Comparison of ENCODE assay signal across 9 cellular contexts in the genomic region with DNA sequence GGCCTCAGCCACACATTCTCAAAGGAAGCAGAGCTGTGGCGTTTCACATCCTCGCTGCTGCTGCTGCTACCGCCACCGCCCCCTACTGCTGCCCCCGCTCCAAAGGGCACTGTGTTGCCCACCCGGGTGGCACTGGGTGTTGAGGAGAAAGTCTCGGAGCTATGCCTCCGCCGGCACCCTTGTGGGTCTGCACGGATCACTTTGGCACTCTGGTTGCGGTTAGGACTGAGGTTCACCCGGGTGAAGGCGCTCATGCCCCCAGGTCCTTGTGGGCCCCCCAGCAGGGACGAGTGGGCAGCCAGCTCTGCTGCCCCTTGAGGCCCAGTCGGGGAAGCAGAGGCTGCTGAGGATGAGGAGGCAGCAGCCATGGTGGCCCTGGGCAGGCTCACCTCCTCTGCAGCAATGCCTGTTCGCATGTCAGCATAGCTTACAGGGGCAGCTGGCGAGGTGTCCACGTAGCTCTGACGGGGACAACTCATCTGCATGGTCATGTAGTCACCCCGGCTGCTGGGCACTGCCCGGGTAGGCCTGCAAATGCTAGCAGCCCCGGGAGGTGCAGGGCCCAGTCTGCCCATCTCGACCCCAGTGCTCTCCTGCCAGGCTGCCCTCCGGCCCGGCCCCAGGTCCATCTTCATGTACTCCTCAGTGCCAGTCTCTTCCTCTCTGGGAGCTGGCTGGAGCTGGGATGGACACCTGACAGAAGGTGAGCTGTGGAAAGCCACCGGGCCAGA. TPM values are rescaled to one million over a fixed set of nuclear protein-coding genes. Genes with fewer than 3 reads are reported as not detected.
DNase-seq lines count a peak whose midpoint lies in the region; ATAC-seq and TF ChIP-seq lines count a peak whose summit lies in the region.
"Had no signal": no experiment of that assay in that cellular context is flagged by ENCODE, and none has a peak within 500 bp of the region (broad histone marks: within the 10 kb centered on the region; RNA-seq: fewer than 3 reads in every experiment).

No MANE protein-coding gene starts in this region.

- H3K4ac ChIP-seq in mesendoderm (ENCODE audit: low read depth, low read length) = no peak overlapping the region

- no peak overlapping the region for H2BK15ac ChIP-seq in mesendoderm (replicated peaks; ENCODE audit: low read depth)

- H3K27ac ChIP-seq in SK-N-SH (ENCODE audit: low read depth in 2 of 2, low read length in 1 of 2) (no peak overlapping the region), colonic mucosa (peak overlapping the region; percentile 83), mesendoderm (ENCODE audit: low read depth, low read length) (no peak overlapping the region), urinary bladder (ENCODE audit: low read depth) (peak overlapping the region; percentile 71)

- no peak overlapping the region for H2BK5ac ChIP-seq in mesendoderm (ENCODE audit: low read length)

- no peaks in the 10 kb centered on the region for H3F3A ChIP-seq in SK-N-SH (replicated peaks; ENCODE audit: insufficient read depth)

- H3K4me3 ChIP-seq in SK-N-SH (ENCODE audit: low read depth in 2 of 2, low read length in 1 of 2) (peak overlapping the region; percentile 26 to 74; a peak in 3 of 4 replicates), colonic mucosa (peak overlapping the region; percentile 25), mesendoderm (ENCODE audit: low read length) (no peak overlapping the region), urinary bladder (ENCODE audit: low read depth, low read length) (peak overlapping the region; percentile 81)

- peak; percentile 14 for DNase-seq in SK-N-SH
- no peak for DNase-seq in colonic mucosa
- DNase-seq in mesendoderm = no peak
- no peak for DNase-seq in AG08395 (ENCODE audit: low spot score)
- DNase-seq in superior temporal gyrus (ENCODE audit: extremely low spot score) = no peak
- no peak for DNase-seq in ureter (ENCODE audit: low spot score)
- DNase-seq: NCI-H1048 had no signal

- H3K9me2 ChIP-seq in SK-N-SH = no peaks in the 10 kb centered on the region

- no peak for ATAC-seq in SK-N-SH treated with all-trans-retinoic acid at 6 μM for 48 hours

- 89% methylated on average over 13 of the region's 26 CpGs for WGBS in SK-N-SH (ENCODE audit: low lambda C conversion rate)
- WGBS in mesendoderm (ENCODE audit: extremely low coverage, insufficient coverage, low lambda C conversion rate) = no CpG with 5 or more reads among the region's 26 CpGs
- WGBS in urinary bladder = 29% methylated on average over 26 of the region's 26 CpGs

- H3K18ac ChIP-seq in mesendoderm (ENCODE audit: low read length) = no peak overlapping the region

- H3K27me3 ChIP-seq in SK-N-SH (ENCODE audit: insufficient read depth) = no peaks in the 10 kb centered on the region
- no peaks in the 10 kb centered on the region for H3K27me3 ChIP-seq in colonic mucosa
- H3K27me3 ChIP-seq in mesendoderm (ENCODE audit: insufficient read depth, low read length, poor library complexity) = no peaks in the 10 kb centered on the region

- no peak overlapping the region for H4K5ac ChIP-seq in mesendoderm (ENCODE audit: low read length)

- peak overlapping the region; percentile 85; the same call in 1 of the 2 replicates for H3K4me2 ChIP-seq in SK-N-SH
- peak overlapping the region; percentile 24 for H3K4me2 ChIP-seq in mesendoderm (ENCODE audit: low read length)

- H3K9me3 ChIP-seq in SK-N-SH (no peaks in the 10 kb centered on the region), colonic mucosa (no peaks in the 10 kb centered on the region)

- no peak overlapping the region for H2AK5ac ChIP-seq in mesendoderm (ENCODE audit: low read length)

- TF ChIP-seq CTCF in SK-N-SH (IDR thresholded peaks at IDR 0.05) (no peak), colonic mucosa (IDR thresholded peaks at IDR 0.05) (no peak)

- peak overlapping the region; percentile 66 for H3K56ac ChIP-seq in mesendoderm (ENCODE audit: low read length)

- intact Hi-C loops in colonic mucosa (cut with DNase I) = loop anchor here (10.0 kb wide), 2 partner anchors 141 to 351 kb away; no protein-coding TSS in a partner anchor

- H3K9ac ChIP-seq in SK-N-SH (no peak overlapping the region), colonic mucosa (ENCODE audit: low read depth in 2 of 2, low read length in 2 of 2) (peak overlapping the region; percentile 36 to 48), mesendoderm (ENCODE audit: low read length) (peak overlapping the region; percentile 23)

- peaks cover 9% of the 10 kb centered on the region for H3K79me1 ChIP-seq in mesendoderm (ENCODE audit: low read length)

- H3K36me3 ChIP-seq in SK-N-SH (replicated peaks in 1 of 2; ENCODE audit: control insufficient read depth in 1 of 2, insufficient read depth in 2 of 2, low read length in 1 of 2) (peaks cover 0 to 34% of the 10 kb centered on the region in 2 experiments), colonic mucosa (no peaks in the 10 kb centered on the region), mesendoderm (ENCODE audit: control insufficient read depth, insufficient read depth, low read length) (peaks cover 2% of the 10 kb centered on the region), urinary bladder (ENCODE audit: insufficient read depth) (peaks cover 4% of the 10 kb centered on the region)

- TF ChIP-seq RAD21 in SK-N-SH (IDR thresholded peaks at IDR 0.05; ENCODE audit: low read length) = no peak

- CTCF ChIA-PET in SK-N-SH (lab: Yijun Ruan, JAX) = interaction anchor here (1.2 to 1.6 kb wide), 2 partner anchors 190 to 580 kb away, joined by 4 to 5 read pairs; no protein-coding TSS in a partner anchor

- H2AFZ ChIP-seq in SK-N-SH (ENCODE audit: low read depth) = no peak overlapping the region

- POLR2A ChIA-PET in SK-N-SH (lab: Yijun Ruan, JAX) = no interaction called here

- peak overlapping the region; percentile 1 for H3K23ac ChIP-seq in mesendoderm (ENCODE audit: low read length)

- H3K4me1 ChIP-seq in SK-N-SH (ENCODE audit: control insufficient read depth in 1 of 2, insufficient read depth in 2 of 2, low read depth in 1 of 2, low read length in 1 of 2) = peaks cover 18 to 29% of the 10 kb centered on the region in 2 experiments
- H3K4me1 ChIP-seq in colonic mucosa = no peaks in the 10 kb centered on the region
- peaks cover 8% of the 10 kb centered on the region for H3K4me1 ChIP-seq in mesendoderm (ENCODE audit: control insufficient read depth, low read depth, low read length)
- H3K4me1 ChIP-seq in urinary bladder (ENCODE audit: insufficient read depth) = no peaks in the 10 kb centered on the region

- H4K8ac ChIP-seq in mesendoderm (ENCODE audit: low read depth, low read length) = no peak overlapping the region

- TF ChIP-seq EP300 in SK-N-SH (IDR thresholded peaks at IDR 0.05; ENCODE audit: borderline replicate concordance in 1 of 2, low read depth in 1 of 2, low read length in 1 of 2) = no peak

- H3K79me2 ChIP-seq in SK-N-SH (ENCODE audit: insufficient read depth) (peaks cover 88% of the 10 kb centered on the region), mesendoderm (ENCODE audit: control insufficient read depth, insufficient read depth, low read length) (peaks cover 60% of the 10 kb centered on the region)

- peaks cover 10% of the 10 kb centered on the region; the same call in 1 of the 2 replicates for H4K20me1 ChIP-seq in SK-N-SH (ENCODE audit: insufficient read depth)

- H2BK120ac ChIP-seq in mesendoderm (ENCODE audit: low read depth, low read length) = no peak overlapping the region

TF ChIP-seq in SK-N-SH, 30 proteins besides CTCF, POLR2A, EP300 and RAD21:
- TF ChIP-seq RCOR1 (IDR thresholded peaks at IDR 0.05; ENCODE audit: low read length) (no peak), RXRA (IDR thresholded peaks at IDR 0.05; ENCODE audit: borderline replicate concordance, low read depth) (no peak), GATA2 (CRISPR knock-in tag; IDR thresholded peaks at IDR 0.05) (no peak), SMC3 (IDR thresholded peaks at IDR 0.05; ENCODE audit: low read depth, low read length) (no peak), GABPA (IDR thresholded peaks at IDR 0.05; ENCODE audit: low read depth) (no peak), CHD2 (IDR thresholded peaks at IDR 0.05; ENCODE audit: low read length, partially characterized antibody) (no peak), RFX5 (IDR thresholded peaks at IDR 0.05; ENCODE audit: low read length) (no peak), NFIC (IDR thresholded peaks at IDR 0.05; ENCODE audit: borderline replicate concordance) (no peak), TAF1 (IDR thresholded peaks at IDR 0.05; ENCODE audit: borderline replicate concordance, low read depth, low read length) (no peak), MEF2A (IDR thresholded peaks at IDR 0.05; ENCODE audit: borderline replicate concordance, low read depth) (no peak), JUND (IDR thresholded peaks at IDR 0.05) (no peak)

TF ChIP-seq in SK-N-SH treated with all-trans-retinoic acid at 6 μM for 48 hours, 23 proteins besides CTCF, POLR2A, EP300 and RAD21:
- TF ChIP-seq CSDC2 (CRISPR knock-in tag; IDR thresholded peaks at IDR 0.05) (no peak), ISL1 (CRISPR knock-in tag; IDR thresholded peaks at IDR 0.05) (no peak)

RNA-seq across cellular contexts. Expression of gene IRS1, which starts 4.2 kb away (rescaled TPM):
- polyA plus RNA-seq in SK-N-SH (2012; rRNA removed) = 15.8 and 16.5 TPM in 2 replicates
- 10.2 and 14.6 TPM in 2 replicates for polyA plus RNA-seq in SK-N-SH (2012; cell fraction: cytosol; rRNA removed)
- polyA plus RNA-seq in SK-N-SH (2012; cell fraction: nucleus; rRNA removed) = 11.7 and 14.7 TPM in 2 replicates
- 10 to 100 TPM in 1 of 2 donors, 1 to 10 TPM in 1; 9.5 to 17.4 TPM for total RNA-seq in colonic mucosa
- polyA plus RNA-seq in mesendoderm (2013, experiment 1 of 2) = 11.7 TPM
- polyA plus RNA-seq in mesendoderm (2013, experiment 2 of 2) = 11.3 TPM
- 28.5 TPM for total RNA-seq in urinary bladder
- 26.8 TPM for polyA plus RNA-seq in urinary bladder
- 40.0 TPM for total RNA-seq in ureter

RNA-seq across cellular contexts. Expression of gene RHBDD1, which starts 40.4 kb away (rescaled TPM):
- polyA plus RNA-seq in SK-N-SH (2012; rRNA removed) = 10.3 and 10.8 TPM in 2 replicates
- polyA plus RNA-seq in SK-N-SH (2012; cell fraction: cytosol; rRNA removed) = 10.6 and 11.0 TPM in 2 replicates
- polyA plus RNA-seq in SK-N-SH (2012; cell fraction: nucleus; rRNA removed) = 7.6 and 11.7 TPM in 2 replicates
- total RNA-seq in colonic mucosa = 10 to 100 TPM; 29.9 to 31.7 TPM
- polyA plus RNA-seq in mesendoderm (2013, experiment 1 of 2) = 16.6 TPM
- 17.8 TPM for polyA plus RNA-seq in mesendoderm (2013, experiment 2 of 2)
- total RNA-seq in urinary bladder = 73.5 TPM
- 15.1 TPM for polyA plus RNA-seq in urinary bladder
- 78.5 TPM for total RNA-seq in ureter

Comparison
In these comparisons a context has a peak if more than half of its experiments do, and no peak if none do; other contexts are left out.
1. H3K27ac ChIP-seq: peak in colonic mucosa (single experiment) and urinary bladder (single experiment); none in SK-N-SH (0 of 2) and mesendoderm (single experiment).